In genomic region chr2:97045878-97046277, GRCh38 we compare ENCODE assay signal across 3 cellular contexts. TPM values are rescaled to one million over a fixed set of nuclear protein-coding genes. Genes with fewer than 3 reads are reported as not detected.
"Had no signal": no experiment of that assay in that cellular context is flagged by ENCODE, and none has a peak within 500 bp of the region (broad histone marks: within the 10 kb centered on the region; RNA-seq: fewer than 3 reads in every experiment).

No MANE protein-coding gene starts in this region.

RNA-seq across cellular contexts. Expression of gene FAM178B, which starts 59.5 kb away (rescaled TPM):
- total RNA-seq: activated T-helper 2 cell treated with anti-CD3 and anti-CD28 coated beads, Interferon-gamma antibody, Interleukin-2, Interleukin-4, amounts not matched to agents 10 μg/mL and 5 μg/mL and 100 μg/mL, durations not matched to agents 14 hours and 24 hours and 36 hours; ascending aorta; PC-3 had no signal
